8 cellular contexts compared by ENCODE assay signal in the genomic region with DNA sequence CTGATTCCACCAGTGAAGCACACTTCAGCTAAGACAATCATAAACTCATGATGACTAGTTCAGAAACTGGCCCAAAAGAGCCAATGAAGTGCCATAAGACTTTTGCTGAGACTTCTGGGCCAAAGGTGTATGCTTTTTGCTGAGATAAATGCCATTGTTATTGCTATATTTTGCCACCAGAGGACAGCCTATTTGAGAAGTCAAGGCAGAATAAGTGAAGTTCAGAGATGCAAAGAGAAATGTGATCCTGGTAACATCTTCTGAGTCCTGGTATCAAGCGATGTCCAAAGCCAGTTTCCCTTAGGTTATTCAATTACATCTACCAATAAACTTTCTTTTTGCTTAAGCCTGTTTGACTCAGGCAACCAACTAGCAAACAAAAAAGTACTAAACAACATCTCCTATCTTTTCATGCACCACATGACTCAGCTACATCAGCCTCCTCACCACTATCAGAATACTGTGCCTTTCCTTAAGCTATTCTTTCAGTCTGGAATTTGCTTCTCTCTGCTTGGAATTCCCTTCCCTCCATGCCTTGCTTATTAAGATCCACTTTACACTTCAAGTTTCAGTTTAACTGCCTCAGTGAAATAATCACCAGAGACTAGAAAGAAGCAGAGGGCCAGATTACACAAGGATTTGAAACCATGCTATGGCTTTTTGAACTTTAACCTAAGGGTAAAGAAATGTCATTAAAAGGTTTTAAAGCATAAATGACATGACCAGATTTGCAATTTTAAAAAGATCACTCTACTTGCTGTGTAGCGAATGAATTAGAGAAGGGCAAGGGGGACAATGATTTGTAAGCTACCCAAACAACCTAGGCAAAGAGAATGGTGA. TPM values are rescaled to one million over a fixed set of nuclear protein-coding genes. Genes with fewer than 3 reads are reported as not detected.
DNase-seq lines count a peak whose midpoint lies in the region; ATAC-seq and TF ChIP-seq lines count a peak whose summit lies in the region.

No MANE protein-coding gene starts in this region.

- H3K27ac ChIP-seq in Panc1 (ENCODE audit: low read length), result no peak overlapping the region
- no peak overlapping the region for H3K27ac ChIP-seq in gastroesophageal sphincter

- no peaks in the 10 kb centered on the region for H3K36me3 ChIP-seq in Panc1 (ENCODE audit: control insufficient read depth, insufficient read depth, low read length)
- H3K36me3 ChIP-seq in gastroesophageal sphincter, result no peaks in the 10 kb centered on the region

- no peak overlapping the region for H3K4me3 Mint-ChIP-seq in natural killer cell
- H3K4me3 Mint-ChIP-seq in natural killer cell treated with Interleukin-12 subunit alpha and Interleukin-12 subunit beta and Interleukin-15 and Interleukin-18, amount 100 ng/mL, for 72 hours, result no peak overlapping the region

- CTCF ChIA-PET in Panc1 (lab: Charles Lee), result interaction anchor here (0.6 kb wide), 1 partner anchor 551 kb away, joined by 3 read pairs; no protein-coding TSS in a partner anchor

- 83 to 87% methylated on average over 1 to 2 of the region's 2 CpGs for WGBS in gastroesophageal sphincter (ENCODE audit: low coverage in 1 of 2), 2 donors

- H3K4me1 ChIP-seq in Panc1 (ENCODE audit: control insufficient read depth, insufficient read depth, low read length) (peaks cover 4% of the 10 kb centered on the region; the same call in 1 of the 2 replicates), gastroesophageal sphincter (peaks cover 0 to 20% (median 3%) of the 10 kb centered on the region in 3 donors)

- TF ChIP-seq EP300 in gastroesophageal sphincter (IDR thresholded peaks at IDR 0.05), result no peak

- H3K27ac Mint-ChIP-seq in natural killer cell, result no peak overlapping the region
- no peak overlapping the region for H3K27ac Mint-ChIP-seq in natural killer cell treated with Interleukin-12 subunit alpha and Interleukin-12 subunit beta and Interleukin-15 and Interleukin-18, amount 100 ng/mL, for 72 hours

- in situ Hi-C loops in Panc1 (cut with HindIII; ENCODE audit: low pct_unique_long_range_greater_than_20kb, low sequenced_read_pairs), result no loop called here

- H3K4me3 ChIP-seq in Panc1 (ENCODE audit: low read depth in 2 of 2, low read length in 2 of 2) (no peak overlapping the region), gastroesophageal sphincter (no peak overlapping the region)

- intact Hi-C loops in natural killer cell (cut with micrococcal nuclease), result loop anchor here (5.0 kb wide), 1 partner anchor 37 kb away; no protein-coding TSS in a partner anchor
- intact Hi-C loops in Panc1 (cut with micrococcal nuclease; ENCODE audit: unreplicated experiment), result no loop called here
- intact Hi-C loops in posterior vena cava (cut with DNase I), result no loop called here

- no peak for TF ChIP-seq POLR2A in gastroesophageal sphincter (IDR thresholded peaks at IDR 0.05)

- H3K9me3 ChIP-seq in Panc1 (ENCODE audit: control insufficient read depth, insufficient read depth, low read depth, low read length), result no peaks in the 10 kb centered on the region
- H3K9me3 ChIP-seq in gastroesophageal sphincter, result no peaks in the 10 kb centered on the region

- BruUV-seq in Panc1 (replicated peaks; lab: Mats Ljungman, UMichigan), result no TSS peak

- H3K27me3 ChIP-seq in Panc1 (ENCODE audit: control insufficient read depth, insufficient read depth, low read length), result no peaks in the 10 kb centered on the region
- no peaks in the 10 kb centered on the region for H3K27me3 ChIP-seq in gastroesophageal sphincter

- TF ChIP-seq CTCF in natural killer cell (IDR thresholded peaks at IDR 0.05) (peak; percentile 48), Panc1 (IDR thresholded peaks at IDR 0.05) (peak; percentile 71), gastroesophageal sphincter (IDR thresholded peaks at IDR 0.05) (peak; percentile 7 to 41 (median 24))

- ATAC-seq in natural killer cell, result peak; percentile 57 to 85 (median 68)
- ATAC-seq in natural killer cell treated with Interleukin-12 subunit alpha and Interleukin-12 subunit beta and Interleukin-15 and Interleukin-18, amount 100 ng/mL, for 72 hours, result no peak
- no peak for ATAC-seq in Panc1
- ATAC-seq in gastroesophageal sphincter, result no peak

- H3K4me1 Mint-ChIP-seq in natural killer cell, result peaks cover 29 to 30% of the 10 kb centered on the region in 2 donors
- peaks cover 6 to 12% of the 10 kb centered on the region in 2 donors for H3K4me1 Mint-ChIP-seq in natural killer cell treated with Interleukin-12 subunit alpha and Interleukin-12 subunit beta and Interleukin-15 and Interleukin-18, amount 100 ng/mL, for 72 hours (ENCODE audit: low read depth in 2 of 2)

- POLR2A ChIA-PET in Panc1 (lab: Charles Lee), result no interaction called here

- DNase-seq in natural killer cell (no peak), Panc1 (ENCODE audit: low read depth, low spot score) (no peak), HPDE6-E6E7 (ENCODE audit: extremely low spot score) (no peak), iPS-NIHi11 (ENCODE audit: low spot score) (no peak), posterior vena cava (ENCODE audit: low spot score) (no peak), anterior cingulate cortex (lab: John Stamatoyannopoulos, UW) (no peak)
- no peak for DNase-seq in natural killer cell treated with Interleukin-12 subunit alpha and Interleukin-12 subunit beta and Interleukin-15 and Interleukin-18, amount 100 ng/mL, for 72 hours (ENCODE audit: low spot score)

- peaks cover 5 to 10% of the 10 kb centered on the region in 2 donors for H3K9me3 Mint-ChIP-seq in natural killer cell
- peaks cover 7% of the 10 kb centered on the region for H3K9me3 Mint-ChIP-seq in natural killer cell treated with Interleukin-12 subunit alpha and Interleukin-12 subunit beta and Interleukin-15 and Interleukin-18, amount 100 ng/mL, for 72 hours

- H3K27me3 Mint-ChIP-seq in natural killer cell (ENCODE audit: low read depth in 2 of 2), result no peaks in the 10 kb centered on the region
- no peaks in the 10 kb centered on the region for H3K27me3 Mint-ChIP-seq in natural killer cell treated with Interleukin-12 subunit alpha and Interleukin-12 subunit beta and Interleukin-15 and Interleukin-18, amount 100 ng/mL, for 72 hours

- peaks cover 13% of the 10 kb centered on the region for H3K36me3 Mint-ChIP-seq in natural killer cell
- peaks cover 13% of the 10 kb centered on the region for H3K36me3 Mint-ChIP-seq in natural killer cell treated with Interleukin-12 subunit alpha and Interleukin-12 subunit beta and Interleukin-15 and Interleukin-18, amount 100 ng/mL, for 72 hours

RNA-seq across cellular contexts. Expression of a gene that starts 14.0 kb away (rescaled TPM):
- 100 to 1,000 TPM in 2 of 3 donors, 10 to 100 TPM in 1; 71.1 to 124 (median 115) TPM for total RNA-seq in natural killer cell
- total RNA-seq in natural killer cell treated with Interleukin-12 subunit alpha and Interleukin-12 subunit beta and Interleukin-15 and Interleukin-18, amount 100 ng/mL, for 72 hours, result 10 to 100 TPM; 11.7 to 22.5 TPM
- total RNA-seq in Panc1 (2021; ENCODE audit: unreplicated experiment), result 43.8 TPM
- 17.4 TPM for polyA plus RNA-seq in Panc1 (2012; ENCODE audit: insufficient read length)
- 10 to 100 TPM; 23.7 to 51.2 (median 40.1) TPM for total RNA-seq in gastroesophageal sphincter
- 10 to 100 TPM; 17.4 to 31.0 TPM for total RNA-seq in posterior vena cava

Comparison
In these comparisons a context has a peak if more than half of its experiments do, and no peak if none do; other contexts are left out.
1. ATAC-seq: peak in natural killer cell (3 of 3); none in natural killer cell treated with Interleukin-12 subunit alpha and Interleukin-12 subunit beta and Interleukin-15 and Interleukin-18, amount 100 ng/mL, for 72 hours (0 of 2), Panc1 (single experiment) and gastroesophageal sphincter (single experiment).
2. Peak in every context shown above with its lines, with median percentiles within 50 percentile points of each other: CTCF ChIP-seq.